Comparison of ENCODE assay signal across 1 cellular context in the genomic region with DNA sequence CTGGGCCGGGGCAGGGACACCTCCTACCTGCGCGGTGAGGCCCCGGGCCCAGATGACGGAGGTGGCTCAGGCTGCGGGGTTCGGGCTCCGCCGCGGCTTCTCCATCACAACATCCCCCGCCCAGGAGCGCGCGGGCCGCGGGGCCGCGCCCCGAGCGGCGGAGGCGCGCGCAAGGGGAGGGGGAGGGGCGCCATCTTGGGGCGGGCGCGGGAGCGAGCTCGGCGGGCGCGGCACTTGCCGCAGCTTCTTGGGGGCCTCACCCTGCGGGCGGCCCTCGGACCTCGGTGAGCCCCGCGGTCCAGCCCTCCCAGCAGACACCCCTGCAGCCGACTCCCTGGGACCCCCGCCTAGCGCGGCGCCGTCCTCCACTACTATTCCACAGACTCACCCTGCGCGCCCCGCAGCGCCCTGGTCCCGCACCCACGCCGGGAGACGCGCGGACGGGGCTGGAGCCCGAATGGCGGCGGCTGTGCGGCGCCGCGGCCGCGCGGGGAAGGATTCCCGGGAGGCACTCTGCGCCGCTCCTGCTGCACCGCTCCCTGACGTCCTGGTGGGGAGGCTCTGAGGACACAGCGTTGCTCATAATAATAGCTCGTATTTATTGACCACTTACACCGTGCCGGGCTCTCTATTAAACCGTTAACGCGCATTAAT.
TF ChIP-seq lines count a peak whose summit lies in the region.

Gene APBB1, minus strand, starts transcription at position 137 of the 654 bp plus-strand sequence. CDS start 7,747 bp downstream, outside the sequence.

TF ChIP-seq in GM12878, 131 proteins besides CTCF, POLR2A, EP300 and RAD21 (continued from another document):
- no peak for TF ChIP-seq USF1 (IDR thresholded peaks at IDR 0.05; ENCODE audit: borderline replicate concordance, extremely low read length, insufficient read depth, low read depth, low read length)
- no peak for TF ChIP-seq SMAD1 (IDR thresholded peaks at IDR 0.05; ENCODE audit: low read depth, partially characterized antibody)
- no peak for TF ChIP-seq TCF12 (IDR thresholded peaks at IDR 0.05; ENCODE audit: low read depth, low read length)
- TF ChIP-seq, protein P1, sequence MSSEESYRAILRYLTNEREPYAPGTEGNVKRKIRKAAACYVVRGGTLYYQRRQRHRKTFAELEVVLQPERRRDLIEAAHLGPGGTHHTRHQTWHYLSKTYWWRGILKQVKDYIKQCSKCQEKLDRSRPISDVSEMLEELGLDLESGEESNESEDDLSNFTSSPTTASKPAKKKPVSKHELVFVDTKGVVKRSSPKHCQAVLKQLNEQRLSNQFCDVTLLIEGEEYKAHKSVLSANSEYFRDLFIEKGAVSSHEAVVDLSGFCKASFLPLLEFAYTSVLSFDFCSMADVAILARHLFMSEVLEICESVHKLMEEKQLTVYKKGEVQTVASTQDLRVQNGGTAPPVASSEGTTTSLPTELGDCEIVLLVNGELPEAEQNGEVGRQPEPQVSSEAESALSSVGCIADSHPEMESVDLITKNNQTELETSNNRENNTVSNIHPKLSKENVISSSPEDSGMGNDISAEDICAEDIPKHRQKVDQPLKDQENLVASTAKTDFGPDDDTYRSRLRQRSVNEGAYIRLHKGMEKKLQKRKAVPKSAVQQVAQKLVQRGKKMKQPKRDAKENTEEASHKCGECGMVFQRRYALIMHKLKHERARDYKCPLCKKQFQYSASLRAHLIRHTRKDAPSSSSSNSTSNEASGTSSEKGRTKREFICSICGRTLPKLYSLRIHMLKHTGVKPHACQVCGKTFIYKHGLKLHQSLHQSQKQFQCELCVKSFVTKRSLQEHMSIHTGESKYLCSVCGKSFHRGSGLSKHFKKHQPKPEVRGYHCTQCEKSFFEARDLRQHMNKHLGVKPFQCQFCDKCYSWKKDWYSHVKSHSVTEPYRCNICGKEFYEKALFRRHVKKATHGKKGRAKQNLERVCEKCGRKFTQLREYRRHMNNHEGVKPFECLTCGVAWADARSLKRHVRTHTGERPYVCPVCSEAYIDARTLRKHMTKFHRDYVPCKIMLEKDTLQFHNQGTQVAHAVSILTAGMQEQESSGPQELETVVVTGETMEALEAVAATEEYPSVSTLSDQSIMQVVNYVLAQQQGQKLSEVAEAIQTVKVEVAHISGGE (CRISPR knock-in tag; IDR thresholded peaks at IDR 0.05): no peak
- TF ChIP-seq E2F4 (IDR thresholded peaks at IDR 0.05; ENCODE audit: low read depth, low read length): no peak
- TF ChIP-seq, protein P2, sequence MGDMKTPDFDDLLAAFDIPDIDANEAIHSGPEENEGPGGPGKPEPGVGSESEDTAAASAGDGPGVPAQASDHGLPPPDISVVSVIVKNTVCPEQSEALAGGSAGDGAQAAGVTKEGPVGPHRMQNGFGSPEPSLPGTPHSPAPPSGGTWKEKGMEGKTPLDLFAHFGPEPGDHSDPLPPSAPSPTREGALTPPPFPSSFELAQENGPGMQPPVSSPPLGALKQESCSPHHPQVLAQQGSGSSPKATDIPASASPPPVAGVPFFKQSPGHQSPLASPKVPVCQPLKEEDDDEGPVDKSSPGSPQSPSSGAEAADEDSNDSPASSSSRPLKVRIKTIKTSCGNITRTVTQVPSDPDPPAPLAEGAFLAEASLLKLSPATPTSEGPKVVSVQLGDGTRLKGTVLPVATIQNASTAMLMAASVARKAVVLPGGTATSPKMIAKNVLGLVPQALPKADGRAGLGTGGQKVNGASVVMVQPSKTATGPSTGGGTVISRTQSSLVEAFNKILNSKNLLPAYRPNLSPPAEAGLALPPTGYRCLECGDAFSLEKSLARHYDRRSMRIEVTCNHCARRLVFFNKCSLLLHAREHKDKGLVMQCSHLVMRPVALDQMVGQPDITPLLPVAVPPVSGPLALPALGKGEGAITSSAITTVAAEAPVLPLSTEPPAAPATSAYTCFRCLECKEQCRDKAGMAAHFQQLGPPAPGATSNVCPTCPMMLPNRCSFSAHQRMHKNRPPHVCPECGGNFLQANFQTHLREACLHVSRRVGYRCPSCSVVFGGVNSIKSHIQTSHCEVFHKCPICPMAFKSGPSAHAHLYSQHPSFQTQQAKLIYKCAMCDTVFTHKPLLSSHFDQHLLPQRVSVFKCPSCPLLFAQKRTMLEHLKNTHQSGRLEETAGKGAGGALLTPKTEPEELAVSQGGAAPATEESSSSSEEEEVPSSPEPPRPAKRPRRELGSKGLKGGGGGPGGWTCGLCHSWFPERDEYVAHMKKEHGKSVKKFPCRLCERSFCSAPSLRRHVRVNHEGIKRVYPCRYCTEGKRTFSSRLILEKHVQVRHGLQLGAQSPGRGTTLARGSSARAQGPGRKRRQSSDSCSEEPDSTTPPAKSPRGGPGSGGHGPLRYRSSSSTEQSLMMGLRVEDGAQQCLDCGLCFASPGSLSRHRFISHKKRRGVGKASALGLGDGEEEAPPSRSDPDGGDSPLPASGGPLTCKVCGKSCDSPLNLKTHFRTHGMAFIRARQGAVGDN (IDR thresholded peaks at IDR 0.05): no peak
- no peak for TF ChIP-seq GATAD2B (conservative IDR thresholded peaks at IDR 0.05; ENCODE audit: low read depth)
- no peak for TF ChIP-seq KDM1A (IDR thresholded peaks at IDR 0.05; ENCODE audit: borderline replicate concordance)
- no peak for TF ChIP-seq BACH1 (IDR thresholded peaks at IDR 0.05; ENCODE audit: borderline replicate concordance)
- TF ChIP-seq, protein P3, sequence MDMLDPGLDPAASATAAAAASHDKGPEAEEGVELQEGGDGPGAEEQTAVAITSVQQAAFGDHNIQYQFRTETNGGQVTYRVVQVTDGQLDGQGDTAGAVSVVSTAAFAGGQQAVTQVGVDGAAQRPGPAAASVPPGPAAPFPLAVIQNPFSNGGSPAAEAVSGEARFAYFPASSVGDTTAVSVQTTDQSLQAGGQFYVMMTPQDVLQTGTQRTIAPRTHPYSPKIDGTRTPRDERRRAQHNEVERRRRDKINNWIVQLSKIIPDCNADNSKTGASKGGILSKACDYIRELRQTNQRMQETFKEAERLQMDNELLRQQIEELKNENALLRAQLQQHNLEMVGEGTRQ (IDR thresholded peaks at IDR 0.05; ENCODE audit: borderline replicate concordance, low read depth, low read length): no peak
- TF ChIP-seq, protein P4, sequence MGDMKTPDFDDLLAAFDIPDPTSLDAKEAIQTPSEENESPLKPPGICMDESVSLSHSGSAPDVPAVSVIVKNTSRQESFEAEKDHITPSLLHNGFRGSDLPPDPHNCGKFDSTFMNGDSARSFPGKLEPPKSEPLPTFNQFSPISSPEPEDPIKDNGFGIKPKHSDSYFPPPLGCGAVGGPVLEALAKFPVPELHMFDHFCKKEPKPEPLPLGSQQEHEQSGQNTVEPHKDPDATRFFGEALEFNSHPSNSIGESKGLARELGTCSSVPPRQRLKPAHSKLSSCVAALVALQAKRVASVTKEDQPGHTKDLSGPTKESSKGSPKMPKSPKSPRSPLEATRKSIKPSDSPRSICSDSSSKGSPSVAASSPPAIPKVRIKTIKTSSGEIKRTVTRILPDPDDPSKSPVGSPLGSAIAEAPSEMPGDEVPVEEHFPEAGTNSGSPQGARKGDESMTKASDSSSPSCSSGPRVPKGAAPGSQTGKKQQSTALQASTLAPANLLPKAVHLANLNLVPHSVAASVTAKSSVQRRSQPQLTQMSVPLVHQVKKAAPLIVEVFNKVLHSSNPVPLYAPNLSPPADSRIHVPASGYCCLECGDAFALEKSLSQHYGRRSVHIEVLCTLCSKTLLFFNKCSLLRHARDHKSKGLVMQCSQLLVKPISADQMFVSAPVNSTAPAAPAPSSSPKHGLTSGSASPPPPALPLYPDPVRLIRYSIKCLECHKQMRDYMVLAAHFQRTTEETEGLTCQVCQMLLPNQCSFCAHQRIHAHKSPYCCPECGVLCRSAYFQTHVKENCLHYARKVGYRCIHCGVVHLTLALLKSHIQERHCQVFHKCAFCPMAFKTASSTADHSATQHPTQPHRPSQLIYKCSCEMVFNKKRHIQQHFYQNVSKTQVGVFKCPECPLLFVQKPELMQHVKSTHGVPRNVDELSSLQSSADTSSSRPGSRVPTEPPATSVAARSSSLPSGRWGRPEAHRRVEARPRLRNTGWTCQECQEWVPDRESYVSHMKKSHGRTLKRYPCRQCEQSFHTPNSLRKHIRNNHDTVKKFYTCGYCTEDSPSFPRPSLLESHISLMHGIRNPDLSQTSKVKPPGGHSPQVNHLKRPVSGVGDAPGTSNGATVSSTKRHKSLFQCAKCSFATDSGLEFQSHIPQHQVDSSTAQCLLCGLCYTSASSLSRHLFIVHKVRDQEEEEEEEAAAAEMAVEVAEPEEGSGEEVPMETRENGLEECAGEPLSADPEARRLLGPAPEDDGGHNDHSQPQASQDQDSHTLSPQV (IDR thresholded peaks at IDR 0.05): no peak
- peak; percentile 6; the same call in 1 of the 2 replicates for TF ChIP-seq RUNX3 (IDR thresholded peaks at IDR 0.05; ENCODE audit: low read length)
- peak in 1 of 2 experiments; percentile 20; a peak in 1 of 4 replicates for TF ChIP-seq BHLHE40 (IDR thresholded peaks at IDR 0.05; ENCODE audit: borderline replicate concordance in 1 of 2, low read depth in 2 of 2, low read length in 1 of 2)
- no peak for TF ChIP-seq SP1 (IDR thresholded peaks at IDR 0.05; ENCODE audit: low read depth, low read length)
TF ChIP-seq in GM12878: peak in this region for 4.
